In the genomic region with DNA sequence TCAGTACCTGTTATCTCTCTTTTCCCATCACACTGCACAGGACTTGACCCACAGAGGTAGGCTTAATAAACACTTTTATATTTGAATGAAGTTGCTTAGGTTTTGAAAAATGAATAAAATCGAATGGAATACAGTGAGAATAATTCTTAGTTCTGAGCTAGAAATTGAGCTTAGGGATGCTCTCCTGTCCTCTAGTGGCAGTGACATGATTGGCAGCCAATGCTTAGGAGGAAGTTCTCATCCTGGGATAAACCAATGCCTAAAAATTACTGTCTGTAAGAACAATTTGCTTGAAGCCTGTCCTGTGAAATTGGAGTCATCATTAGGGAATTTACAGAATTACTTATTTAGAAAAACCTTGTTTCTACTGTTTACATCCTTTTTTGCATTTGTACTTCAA, we compare ENCODE assay signal across 16 cellular contexts. TPM values are rescaled to one million over a fixed set of nuclear protein-coding genes. Genes with fewer than 3 reads are reported as not detected.
DNase-seq lines count a peak whose midpoint lies in the region; ATAC-seq, FAIRE-seq and TF ChIP-seq lines count a peak whose summit lies in the region.
"Had no signal": no experiment of that assay in that cellular context is flagged by ENCODE, and none has a peak within 500 bp of the region (broad histone marks: within the 10 kb centered on the region; RNA-seq: fewer than 3 reads in every experiment).

No MANE protein-coding gene starts in this region.

- H3K36me3 Mint-ChIP-seq in activated CD8-positive, alpha-beta T cell treated with anti-CD3 and anti-CD28 coated beads for 36 hours (ENCODE audit: low read depth): no peaks in the 10 kb centered on the region

- no peak overlapping the region for H3K4me3 ChIP-seq in HepG2 (replicated peaks in 1 of 3; ENCODE audit: insufficient read depth in 1 of 3, low read depth in 2 of 3, low read length in 3 of 3)

- no peak overlapping the region for H2AFZ ChIP-seq in HepG2 (ENCODE audit: low read length)

- TF ChIP-seq EP300 in HepG2 (IDR thresholded peaks at IDR 0.05; ENCODE audit: low read depth in 2 of 2, low read length in 2 of 2) (no peak), HepG2 (CRISPR knock-in tag; IDR thresholded peaks at IDR 0.05; ENCODE audit: borderline replicate concordance) (no peak)

- ATAC-seq in HepG2 (no peak), GM21526 (IDR thresholded peaks at IDR 0.05; ENCODE audit: low FRiP score, unreplicated experiment) (no peak)
- no peak for ATAC-seq in activated CD8-positive, alpha-beta T cell treated with anti-CD3 and anti-CD28 coated beads for 36 hours

- 0% methylated on average over 1 of the region's 1 CpG for WGBS in HepG2 (ENCODE audit: low lambda C conversion rate)

- POLR2A ChIA-PET in HepG2 (lab: Yijun Ruan, JAX): no interaction called here
- POLR2A ChIA-PET in activated CD8-positive, alpha-beta T cell treated with anti-CD3 and anti-CD28 coated beads for 36 hours (lab: Charles Lee): interaction anchor here (0.5 kb wide), 1 partner anchor 15 kb away, joined by 4 read pairs; no protein-coding TSS in a partner anchor

- no peaks in the 10 kb centered on the region for H3K9me3 Mint-ChIP-seq in activated CD8-positive, alpha-beta T cell treated with anti-CD3 and anti-CD28 coated beads for 36 hours
- H3K9me3 Mint-ChIP-seq: T-helper 1 cell treated with Interleukin-12 subunit alpha and Interleukin-12 subunit beta and Interleukin-4 antibody, amounts not matched to agents 30 μg/mL and 1 μg/mL, for 36 hours had no signal

- no peaks in the 10 kb centered on the region for H3K79me2 ChIP-seq in HepG2 (ENCODE audit: insufficient read depth, low read length)

- H4K20me1 ChIP-seq in HepG2 (ENCODE audit: insufficient read depth, low read length): no peaks in the 10 kb centered on the region

- H3K4me1 Mint-ChIP-seq in activated CD8-positive, alpha-beta T cell treated with anti-CD3 and anti-CD28 coated beads for 36 hours (ENCODE audit: low read depth): no peaks in the 10 kb centered on the region

- H3K9ac ChIP-seq in HepG2 (ENCODE audit: insufficient read depth, low read depth, low read length): no peak overlapping the region

- no peaks in the 10 kb centered on the region for H3K4me1 ChIP-seq in HepG2 (ENCODE audit: insufficient read depth, low read length)

- FAIRE-seq in HepG2 (lab: Jason Lieb, UNC): no peak
- FAIRE-seq in HTR-8/SVneo (lab: Jason Lieb, UNC): no peak

- intact Hi-C loops in HepG2 (cut with micrococcal nuclease; ENCODE audit: unreplicated experiment): no loop called here
- intact Hi-C loops in activated CD8-positive, alpha-beta T cell treated with anti-CD3 and anti-CD28 coated beads for 36 hours (cut with micrococcal nuclease): no loop called here

- no peak overlapping the region for H3K4me2 ChIP-seq in HepG2 (ENCODE audit: low read depth, low read length)

- BruUV-seq in HepG2 (replicated peaks; lab: Mats Ljungman, UMichigan): no TSS peak

- H3K9me3 ChIP-seq in HepG2 (ENCODE audit: low read length): no peaks in the 10 kb centered on the region
- H3K9me3 ChIP-seq: neutrophil had no signal

- in situ Hi-C loops in HepG2 (cut with HindIII; ENCODE audit: extremely low pct_ligation_motif_present, low pct_unique_long_range_greater_than_20kb): no loop called here

- no peak for TF ChIP-seq RAD21 in HepG2 (CRISPR knock-in tag; IDR thresholded peaks at IDR 0.05)

- H3K27me3 ChIP-seq in HepG2 (ENCODE audit: control insufficient read depth in 1 of 2, insufficient read depth in 2 of 2, low read length in 2 of 2): peaks cover 0 to 3% of the 10 kb centered on the region in 2 experiments; a peak in 2 of 5 replicates

- H3K4me3 Mint-ChIP-seq in activated CD8-positive, alpha-beta T cell treated with anti-CD3 and anti-CD28 coated beads for 36 hours: no peak overlapping the region
- H3K4me3 Mint-ChIP-seq: T-helper 1 cell treated with Interleukin-12 subunit alpha and Interleukin-12 subunit beta and Interleukin-4 antibody, amounts not matched to agents 30 μg/mL and 1 μg/mL, for 36 hours had no signal

- H3K27ac Mint-ChIP-seq in activated CD8-positive, alpha-beta T cell treated with anti-CD3 and anti-CD28 coated beads for 36 hours: no peak overlapping the region
- H3K27ac Mint-ChIP-seq: T-helper 1 cell treated with Interleukin-12 subunit alpha and Interleukin-12 subunit beta and Interleukin-4 antibody, amounts not matched to agents 30 μg/mL and 1 μg/mL, for 36 hours had no signal

- CTCF ChIA-PET in HepG2 (lab: Yijun Ruan, JAX; ENCODE audit: low intra/inter-chr PET ratio, low total read pairs): no interaction called here
- CTCF ChIA-PET in activated CD8-positive, alpha-beta T cell treated with anti-CD3 and anti-CD28 coated beads for 36 hours (lab: Charles Lee): no interaction called here

- peak; percentile 82 for TF ChIP-seq CTCF in VCaP (conservative IDR thresholded peaks at IDR 0.05)
- no peak for TF ChIP-seq CTCF in HepG2 (CRISPR knock-in tag; IDR thresholded peaks at IDR 0.05)
- TF ChIP-seq CTCF in activated CD8-positive, alpha-beta T cell treated with anti-CD3 and anti-CD28 coated beads for 36 hours (IDR thresholded peaks at IDR 0.05): no peak

- DNase-seq in DMS53 treated with DMSO at 0.1 percent for 48 hours (lab: John Stamatoyannopoulos, UW; ENCODE audit: unreplicated experiment) (peak; percentile 22), HuH-7 (ENCODE audit: low spot score) (peak; percentile 20), HepG2 (ENCODE audit: low spot score) (no peak), NCI-H345 (lab: John Stamatoyannopoulos, UW) (no peak), HTR-8/SVneo (ENCODE audit: insufficient read length, low spot score) (no peak)
- DNase-seq in activated CD8-positive, alpha-beta T cell treated with anti-CD3 and anti-CD28 coated beads for 36 hours: no peak
- DNase-seq: activated CD8-positive, alpha-beta memory T cell treated with anti-CD3 and anti-CD28 coated beads, Interleukin-2, amount 50 U/mL, for 48 hours; amniotic stem cell; COR-L47; NCI-H2227 treated with DMSO at 0.1 percent for 48 hours; stimulated activated CD4-positive, alpha-beta T cell treated with anti-CD3 and anti-CD28 coated beads, Interleukin-2, amount 100 ng/mL, for 24 hours had no signal

- TF ChIP-seq POLR2A in HepG2 (IDR thresholded peaks at IDR 0.05; ENCODE audit: insufficient read depth in 1 of 2, low read depth in 2 of 2, low read length in 2 of 2): no peak

- H3K27ac ChIP-seq in VCaP (no peak overlapping the region), HepG2 (ENCODE audit: extremely low read length, insufficient read depth, low read length) (no peak overlapping the region)
- H3K27ac ChIP-seq: epithelial cell of prostate, neutrophil had no signal

- H3K27me3 Mint-ChIP-seq in activated CD8-positive, alpha-beta T cell treated with anti-CD3 and anti-CD28 coated beads for 36 hours: peaks cover 37% of the 10 kb centered on the region

- H3K36me3 ChIP-seq in HepG2 (replicated peaks in 1 of 2; ENCODE audit: control insufficient read depth in 1 of 2, insufficient read depth in 2 of 2, low read length in 2 of 2): no peaks in the 10 kb centered on the region
- H3K36me3 ChIP-seq: neutrophil had no signal

TF ChIP-seq in HepG2, 621 proteins besides CTCF, POLR2A, EP300 and RAD21:
- TF ChIP-seq ZIK1 (CRISPR knock-in tag; IDR thresholded peaks at IDR 0.05; ENCODE audit: borderline replicate concordance, low read depth): no peak
- TF ChIP-seq STAG1 (CRISPR knock-in tag; IDR thresholded peaks at IDR 0.05): 0 out of 2 replicates have a peak, but pooled peaks have one; percentile 13

RNA-seq across cellular contexts. Expression of gene CYP4X1, which starts 21.3 kb away (rescaled TPM):
- 0.07 TPM in 1 of 2 replicates, not detected in the other for total RNA-seq in HepG2 (2016; rRNA removed; fragmentation: Illumina TruSeq; extraction: Trizol)
- total RNA-seq in HepG2 (2016; cell fraction: cytosol; rRNA removed; fragmentation: Illumina TruSeq; extraction: Trizol; ENCODE audit: low read depth): not detected in 2 replicates
- not detected in 2 replicates for total RNA-seq in HepG2 (2016; cell fraction: insoluble cytoplasmic fraction; rRNA removed; fragmentation: Illumina TruSeq; extraction: Trizol)
- not detected in 2 replicates for total RNA-seq in HepG2 (2016; cell fraction: membrane; rRNA removed; fragmentation: Illumina TruSeq; extraction: Trizol)
- not detected in 2 replicates for total RNA-seq in HepG2 (2016; cell fraction: nucleus; rRNA removed; fragmentation: Illumina TruSeq; extraction: Trizol)
- polyA plus RNA-seq in HepG2 (2011; rRNA removed): not detected in 2 replicates
- not detected in 2 replicates for polyA plus RNA-seq in HepG2 (2011; cell fraction: cytosol; rRNA removed)
- polyA plus RNA-seq in HepG2 (2011; cell fraction: nucleus; rRNA removed): not detected in 2 replicates
- polyA plus RNA-seq in HepG2 (2012): not detected in 2 replicates
- not detected in 2 replicates for polyA plus RNA-seq in HepG2 (2016; cell fraction: cytosol; fragmentation: Illumina TruSeq; extraction: Trizol; ENCODE audit: low read depth)
- polyA plus RNA-seq in HepG2 (2016; cell fraction: insoluble cytoplasmic fraction; fragmentation: Illumina TruSeq; extraction: Trizol; ENCODE audit: low read depth): not detected in 2 replicates
- not detected in 2 replicates for polyA plus RNA-seq in HepG2 (2016; cell fraction: membrane; fragmentation: Illumina TruSeq; extraction: Trizol; ENCODE audit: low read depth)
- not detected in 2 replicates for polyA plus RNA-seq in HepG2 (2016; cell fraction: nucleus; fragmentation: Illumina TruSeq; extraction: Trizol; ENCODE audit: insufficient read depth, low read depth)
- 0.05 TPM in 1 of 2 replicates, not detected in the other for polyA minus RNA-seq in HepG2 (2011; rRNA and poly(A)+ RNA removed; ENCODE audit: low replicate concordance)
- not detected in 2 replicates for polyA minus RNA-seq in HepG2 (2011; cell fraction: cytosol; rRNA and poly(A)+ RNA removed)
- polyA minus RNA-seq in HepG2 (2011; cell fraction: nucleus; rRNA and poly(A)+ RNA removed): not detected in 2 replicates
- total RNA-seq in activated CD8-positive, alpha-beta T cell treated with anti-CD3 and anti-CD28 coated beads for 36 hours: not detected

Comparison
In these comparisons a context has a peak if more than half of its experiments do, and no peak if none do; other contexts are left out.
1. DNase-seq: peak in DMS53 treated with DMSO at 0.1 percent for 48 hours (single experiment) and HuH-7 (single experiment); none in HepG2 (single experiment), activated CD8-positive, alpha-beta T cell treated with anti-CD3 and anti-CD28 coated beads for 36 hours (single experiment), NCI-H345 (single experiment) and HTR-8/SVneo (single experiment).